In genomic region chr3:15654891-15655290, GRCh38 we compare ENCODE assay signal across 15 cellular contexts.
"Had no signal": no experiment of that assay in that cellular context is flagged by ENCODE, and none has a peak within 500 bp of the region (broad histone marks: within the 10 kb centered on the region; RNA-seq: fewer than 3 reads in every experiment).

No MANE protein-coding gene starts in this region.

- DNase-seq: activated CD4-positive, alpha-beta memory T cell treated with anti-CD3 and anti-CD28 coated beads for 36 hours; activated naive CD8-positive, alpha-beta T cell treated with anti-CD3 and anti-CD28 coated beads, Interleukin-2, amount 10 ng/mL, durations not matched to agents 7 days and 5 days; activated T-cell treated with anti-CD3 and anti-CD28 coated beads, Interleukin-2, amount 50 U/mL, for 72 hours; aorta; left cardiac atrium; lower lobe of right lung; mucosa of descending colon; natural killer cell; stimulated activated CD4-positive, alpha-beta T cell treated with anti-CD3 and anti-CD28 coated beads, Interleukin-4, amount 100 ng/mL, for 1 hour; stimulated activated CD8-positive, alpha-beta memory T cell treated with anti-CD3 and anti-CD28 coated beads, Interleukin-4, amount 100 ng/mL, for 48 hours; stimulated activated naive CD8-positive, alpha-beta T cell treated with anti-CD3 and anti-CD28 coated beads, Interleukin-15, Interleukin-2, amounts not matched to agents 100 U/mL and 50 U/mL, for 24 hours; SW 1271 had no signal

- H3K27ac ChIP-seq: hepatocyte, lower lobe of right lung, VCaP had no signal

- ATAC-seq: activated T-cell treated with anti-CD3 and anti-CD28 coated beads, Interleukin-2, amount 50 U/mL, for 72 hours; gastroesophageal sphincter; left cardiac atrium; lower lobe of right lung; mucosa of descending colon; natural killer cell had no signal
